17 cellular contexts compared by ENCODE assay signal in the genomic region with DNA sequence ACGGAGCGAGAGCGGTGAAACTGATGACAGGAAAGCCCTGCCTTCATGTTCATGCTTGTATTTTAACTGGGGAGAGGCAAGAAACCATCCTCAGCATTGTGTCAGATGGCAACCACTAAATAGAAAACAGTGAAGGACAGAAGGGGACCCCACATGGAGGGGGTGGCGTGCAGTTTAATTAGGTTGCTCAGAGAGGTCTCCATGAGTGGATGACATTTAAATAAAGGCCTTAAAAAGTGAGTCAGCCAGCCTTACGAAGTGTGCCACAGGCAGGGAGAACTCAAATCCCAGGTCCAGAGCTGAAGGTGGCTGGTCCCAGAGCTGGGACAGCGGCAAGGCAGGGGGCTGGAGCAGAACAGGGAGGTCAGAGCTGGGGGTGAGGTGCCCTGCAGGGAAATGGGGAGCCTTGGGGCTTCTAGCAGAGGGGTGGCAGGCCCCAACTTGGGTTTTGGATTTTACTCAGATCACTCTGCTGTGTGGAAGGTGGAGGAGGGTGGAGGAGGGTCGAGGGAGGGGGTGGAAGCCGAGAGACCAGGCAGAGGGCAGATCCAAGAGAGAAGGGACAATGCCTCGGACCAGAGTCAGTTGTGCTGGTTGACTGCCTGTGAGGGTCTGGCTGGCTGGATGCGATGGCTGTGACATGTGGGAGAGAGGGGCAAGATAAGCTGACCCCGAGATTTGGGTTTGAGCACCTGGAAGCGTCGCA.
DNase-seq lines count a peak whose midpoint lies in the region; ATAC-seq and TF ChIP-seq lines count a peak whose summit lies in the region.
"Had no signal": no experiment of that assay in that cellular context is flagged by ENCODE, and none has a peak within 500 bp of the region (broad histone marks: within the 10 kb centered on the region; RNA-seq: fewer than 3 reads in every experiment).

No MANE protein-coding gene starts in this region.

- H3K27ac ChIP-seq in suprapubic skin (peak overlapping the region; percentile 92), upper lobe of left lung (peak overlapping the region in 1 of 4 donors; percentile 43), brain microvascular endothelial cell (no peak overlapping the region)
- H3K27ac ChIP-seq: psoas muscle, testis had no signal

- 75% methylated on average over 13 of the region's 13 CpGs for WGBS in suprapubic skin
- 95 to 96% methylated on average over 13 of the region's 13 CpGs for WGBS in upper lobe of left lung, 2 donors

- TF ChIP-seq CTCF in suprapubic skin (IDR thresholded peaks at IDR 0.05), result no peak
- TF ChIP-seq CTCF in upper lobe of left lung (IDR thresholded peaks at IDR 0.05), result no peak
- no peak for TF ChIP-seq CTCF in brain microvascular endothelial cell (IDR thresholded peaks at IDR 0.05; ENCODE audit: low read depth, low read length, missing control alignments)

- H3K36me3 Mint-ChIP-seq in activated naive CD4-positive, alpha-beta T cell treated with anti-CD3 and anti-CD28 coated beads, Interleukin-2, amount 50 U/mL, for 72 hours, result peaks cover 0 to 7% of the 10 kb centered on the region in 2 donors
- H3K36me3 Mint-ChIP-seq in T-cell, result no peaks in the 10 kb centered on the region

- no peaks in the 10 kb centered on the region for H3K27me3 ChIP-seq in suprapubic skin
- H3K27me3 ChIP-seq in upper lobe of left lung, result no peaks in the 10 kb centered on the region
- H3K27me3 ChIP-seq in brain microvascular endothelial cell (replicated peaks), result no peaks in the 10 kb centered on the region
- H3K27me3 ChIP-seq: heart left ventricle, testis had no signal

- H3K9me3 ChIP-seq in suprapubic skin (no peaks in the 10 kb centered on the region), upper lobe of left lung (no peaks in the 10 kb centered on the region)
- H3K9me3 ChIP-seq: psoas muscle, SK-N-SH, testis had no signal

- no peak for DNase-seq in activated naive CD4-positive, alpha-beta T cell treated with anti-CD3 and anti-CD28 coated beads, Interleukin-2, amount 50 U/mL, for 72 hours (ENCODE audit: low spot score in 2 of 2)
- no peak for DNase-seq in activated naive CD4-positive, alpha-beta T cell treated with Interleukin-2 at 50 U/mL for 16 hours
- no peak for DNase-seq in T-cell
- peak; percentile 18 for DNase-seq in fibroblast of peridontal ligament (ENCODE audit: extremely low read depth)
- DNase-seq in suprapubic skin (ENCODE audit: low spot score in 2 of 2), result no peak
- no peak for DNase-seq in upper lobe of left lung
- DNase-seq in brain microvascular endothelial cell, result no peak
- DNase-seq: Karpas-422, NCI-H187 treated with DMSO at 0.1 percent for 48 hours, NCI-H524, PC-3, psoas muscle, SK-N-SH, testis had no signal

- H3K36me3 ChIP-seq in suprapubic skin, result no peaks in the 10 kb centered on the region
- H3K36me3 ChIP-seq in upper lobe of left lung, result no peaks in the 10 kb centered on the region
- no peaks in the 10 kb centered on the region for H3K36me3 ChIP-seq in brain microvascular endothelial cell (replicated peaks)
- H3K36me3 ChIP-seq: heart left ventricle had no signal

- TF ChIP-seq POLR2A in suprapubic skin (IDR thresholded peaks at IDR 0.05) (no peak), upper lobe of left lung (IDR thresholded peaks at IDR 0.05) (no peak)

- TF ChIP-seq EP300 in suprapubic skin (IDR thresholded peaks at IDR 0.05) (no peak), upper lobe of left lung (IDR thresholded peaks at IDR 0.05) (no peak)

- H3K4me3 ChIP-seq in suprapubic skin, result no peak overlapping the region
- no peak overlapping the region for H3K4me3 ChIP-seq in upper lobe of left lung
- H3K4me3 ChIP-seq in brain microvascular endothelial cell (ENCODE audit: low read depth, low read length), result no peak overlapping the region
- H3K4me3 ChIP-seq: heart left ventricle, psoas muscle, testis had no signal

- in situ Hi-C loops in brain microvascular endothelial cell (cut with HindIII; ENCODE audit: low pct_ligation_motif_present, low sequenced_read_pairs), result no loop called here

- POLR2A ChIA-PET in T-cell (lab: Charles Lee), result no interaction called here

- H3K4me1 ChIP-seq in suprapubic skin (peaks cover 57% of the 10 kb centered on the region), upper lobe of left lung (peaks cover 26 to 49% (median 30%) of the 10 kb centered on the region in 4 donors)

- H3K4me3 Mint-ChIP-seq in T-cell, result no peak overlapping the region
- H3K4me3 Mint-ChIP-seq: dendritic cell treated with granulocyte-macrophage colony-stimulating factor and Interleukin-4, amounts not matched to agents 40 ng/mL and 50 ng/mL, for 4 days had no signal

- peaks cover 32 to 47% (median 41%) of the 10 kb centered on the region in 3 donors for H3K4me1 Mint-ChIP-seq in T-cell

- H3K9me3 Mint-ChIP-seq in activated naive CD4-positive, alpha-beta T cell treated with anti-CD3 and anti-CD28 coated beads, Interleukin-2, amount 50 U/mL, for 72 hours, result peaks cover 5% of the 10 kb centered on the region in 2 donors
- no peaks in the 10 kb centered on the region for H3K9me3 Mint-ChIP-seq in T-cell

- ATAC-seq in activated naive CD4-positive, alpha-beta T cell treated with anti-CD3 and anti-CD28 coated beads, Interleukin-2, amount 50 U/mL, for 72 hours, result peak in 1 of 2 donors; percentile 12
- ATAC-seq in T-cell (replicated peaks in 1 of 4) (no peak), upper lobe of left lung (ENCODE audit: low FRiP score in 2 of 2) (no peak), GM21723 (IDR thresholded peaks at IDR 0.05; ENCODE audit: unreplicated experiment) (no peak)
- ATAC-seq: heart left ventricle, PC-3, psoas muscle had no signal

- peaks cover 0 to 1% of the 10 kb centered on the region in 2 donors for H3K27me3 Mint-ChIP-seq in T-cell

- H3K27ac Mint-ChIP-seq in activated naive CD4-positive, alpha-beta T cell treated with anti-CD3 and anti-CD28 coated beads, Interleukin-2, amount 50 U/mL, for 72 hours, result peak overlapping the region; percentile 65 to 74
- peak overlapping the region; percentile 27 to 58 for H3K27ac Mint-ChIP-seq in T-cell
- H3K27ac Mint-ChIP-seq: dendritic cell treated with granulocyte-macrophage colony-stimulating factor and Interleukin-4, amounts not matched to agents 40 ng/mL and 50 ng/mL, for 4 days had no signal

- CTCF ChIA-PET in T-cell (lab: Charles Lee), result interaction anchor here in 1 of 2 donors (0.7 kb wide), 1 partner anchor 465 kb away, joined by 4 read pairs; no protein-coding TSS in a partner anchor
